In genomic region chr3:177228601-177229190, GRCh38 we compare ENCODE assay signal across 23 cellular contexts.
"Had no signal": no experiment of that assay in that cellular context is flagged by ENCODE, and none has a peak within 500 bp of the region (broad histone marks: within the 10 kb centered on the region; RNA-seq: fewer than 3 reads in every experiment).

No MANE protein-coding gene starts in this region.

- H3K9ac ChIP-seq: SK-N-SH had no signal

- H3K9me3 ChIP-seq: SK-N-SH had no signal

- DNase-seq: Karpas-422, KG1, MG63, NCI-H1092, NCI-H1105 treated with DMSO at 0.1 percent for 48 hours, NCI-H1417 treated with DMSO at 0.1 percent for 48 hours, NCI-H146, NCI-H1694 treated with DMSO at 0.1 percent for 48 hours, NCI-H2029, NCI-H2081 treated with DMSO at 0.1 percent for 48 hours, NCI-H2171, NCI-H226, NCI-H446, NCI-H510A, NCI-H524 treated with DMSO at 0.1 percent for 48 hours, NCI-H69, NCI-H774, SHP77, SK-N-SH had no signal

- H3K27me3 ChIP-seq: MG63 had no signal

- H3K4me3 ChIP-seq: MG63 had no signal

- H3K36me3 ChIP-seq: MG63 had no signal

- H3K27ac ChIP-seq: HL-60, RWPE1 had no signal

- FAIRE-seq: HTR-8/SVneo, RCC 7860 had no signal

- H3K4me2 ChIP-seq: SK-N-SH had no signal
